ENCODE assay signal across 1 cellular context in the genomic region with DNA sequence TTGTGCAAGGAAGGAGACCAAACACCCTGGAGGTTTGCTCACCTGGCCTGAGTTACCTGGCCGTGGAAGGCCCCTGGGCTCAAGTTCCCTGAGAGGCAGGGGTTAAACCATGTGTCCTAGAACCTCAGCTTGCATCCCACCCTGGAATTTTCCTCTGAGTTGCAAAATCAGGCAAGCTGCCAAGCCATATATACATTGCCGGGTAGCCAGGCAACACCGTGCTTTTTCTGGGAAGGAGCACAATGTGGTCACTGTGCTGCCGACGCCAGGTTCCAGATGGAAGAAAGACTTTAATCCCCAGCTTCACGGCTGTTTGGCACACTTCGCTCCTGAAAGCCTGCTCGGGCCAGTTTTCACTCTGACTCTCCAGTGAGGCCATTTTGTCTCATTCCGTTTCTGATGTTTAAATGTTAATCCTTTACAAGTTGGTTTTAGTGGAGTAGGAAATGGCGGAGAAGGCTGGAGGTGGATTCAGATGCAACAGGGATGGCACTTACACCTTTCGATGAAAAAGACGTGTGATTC.
A peak's percentile ranks its signal among the peaks of the same experiment; 100 is the strongest.
TF ChIP-seq lines count a peak whose summit lies in the region.

No MANE protein-coding gene starts in this region.

TF ChIP-seq in HepG2, 621 proteins besides CTCF, POLR2A, EP300 and RAD21 (continued from another document and continues in another):
- TF ChIP-seq U2AF2 (IDR thresholded peaks at IDR 0.05; ENCODE audit: low read depth, low read length): 0 out of 2 replicates have a peak, but pooled peaks have one; percentile 73
- peak; percentile 74 for TF ChIP-seq SIX4 (CRISPR knock-in tag; IDR thresholded peaks at IDR 0.05)
- TF ChIP-seq ZFYVE20 (CRISPR knock-in tag; IDR thresholded peaks at IDR 0.05; ENCODE audit: borderline replicate concordance, low read depth): no peak
- TF ChIP-seq, protein P1, sequence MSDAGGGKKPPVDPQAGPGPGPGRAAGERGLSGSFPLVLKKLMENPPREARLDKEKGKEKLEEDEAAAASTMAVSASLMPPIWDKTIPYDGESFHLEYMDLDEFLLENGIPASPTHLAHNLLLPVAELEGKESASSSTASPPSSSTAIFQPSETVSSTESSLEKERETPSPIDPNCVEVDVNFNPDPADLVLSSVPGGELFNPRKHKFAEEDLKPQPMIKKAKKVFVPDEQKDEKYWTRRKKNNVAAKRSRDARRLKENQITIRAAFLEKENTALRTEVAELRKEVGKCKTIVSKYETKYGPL (CRISPR knock-in tag; IDR thresholded peaks at IDR 0.05): peak; percentile 85
- peak; percentile 67 for TF ChIP-seq TBX3 (IDR thresholded peaks at IDR 0.05; ENCODE audit: borderline replicate concordance)
- TF ChIP-seq, protein P2, sequence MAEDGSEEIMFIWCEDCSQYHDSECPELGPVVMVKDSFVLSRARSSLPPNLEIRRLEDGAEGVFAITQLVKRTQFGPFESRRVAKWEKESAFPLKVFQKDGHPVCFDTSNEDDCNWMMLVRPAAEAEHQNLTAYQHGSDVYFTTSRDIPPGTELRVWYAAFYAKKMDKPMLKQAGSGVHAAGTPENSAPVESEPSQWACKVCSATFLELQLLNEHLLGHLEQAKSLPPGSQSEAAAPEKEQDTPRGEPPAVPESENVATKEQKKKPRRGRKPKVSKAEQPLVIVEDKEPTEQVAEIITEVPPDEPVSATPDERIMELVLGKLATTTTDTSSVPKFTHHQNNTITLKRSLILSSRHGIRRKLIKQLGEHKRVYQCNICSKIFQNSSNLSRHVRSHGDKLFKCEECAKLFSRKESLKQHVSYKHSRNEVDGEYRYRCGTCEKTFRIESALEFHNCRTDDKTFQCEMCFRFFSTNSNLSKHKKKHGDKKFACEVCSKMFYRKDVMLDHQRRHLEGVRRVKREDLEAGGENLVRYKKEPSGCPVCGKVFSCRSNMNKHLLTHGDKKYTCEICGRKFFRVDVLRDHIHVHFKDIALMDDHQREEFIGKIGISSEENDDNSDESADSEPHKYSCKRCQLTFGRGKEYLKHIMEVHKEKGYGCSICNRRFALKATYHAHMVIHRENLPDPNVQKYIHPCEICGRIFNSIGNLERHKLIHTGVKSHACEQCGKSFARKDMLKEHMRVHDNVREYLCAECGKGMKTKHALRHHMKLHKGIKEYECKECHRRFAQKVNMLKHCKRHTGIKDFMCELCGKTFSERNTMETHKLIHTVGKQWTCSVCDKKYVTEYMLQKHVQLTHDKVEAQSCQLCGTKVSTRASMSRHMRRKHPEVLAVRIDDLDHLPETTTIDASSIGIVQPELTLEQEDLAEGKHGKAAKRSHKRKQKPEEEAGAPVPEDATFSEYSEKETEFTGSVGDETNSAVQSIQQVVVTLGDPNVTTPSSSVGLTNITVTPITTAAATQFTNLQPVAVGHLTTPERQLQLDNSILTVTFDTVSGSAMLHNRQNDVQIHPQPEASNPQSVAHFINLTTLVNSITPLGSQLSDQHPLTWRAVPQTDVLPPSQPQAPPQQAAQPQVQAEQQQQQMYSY (CRISPR knock-in tag; IDR thresholded peaks at IDR 0.05): peak; percentile 65; the same call in 1 of the 2 replicates
- peak; percentile 96 for TF ChIP-seq ZNF343 (CRISPR knock-in tag; IDR thresholded peaks at IDR 0.05)
- TF ChIP-seq ERF (CRISPR knock-in tag; IDR thresholded peaks at IDR 0.05): peak; percentile 97
- TF ChIP-seq HOXD1 (CRISPR knock-in tag; IDR thresholded peaks at IDR 0.05): peak; percentile 46; the same call in 1 of the 2 replicates
- TF ChIP-seq JUN (CRISPR knock-in tag; IDR thresholded peaks at IDR 0.05): no peak; the same call in 1 of the 2 replicates
- TF ChIP-seq, protein P3, sequence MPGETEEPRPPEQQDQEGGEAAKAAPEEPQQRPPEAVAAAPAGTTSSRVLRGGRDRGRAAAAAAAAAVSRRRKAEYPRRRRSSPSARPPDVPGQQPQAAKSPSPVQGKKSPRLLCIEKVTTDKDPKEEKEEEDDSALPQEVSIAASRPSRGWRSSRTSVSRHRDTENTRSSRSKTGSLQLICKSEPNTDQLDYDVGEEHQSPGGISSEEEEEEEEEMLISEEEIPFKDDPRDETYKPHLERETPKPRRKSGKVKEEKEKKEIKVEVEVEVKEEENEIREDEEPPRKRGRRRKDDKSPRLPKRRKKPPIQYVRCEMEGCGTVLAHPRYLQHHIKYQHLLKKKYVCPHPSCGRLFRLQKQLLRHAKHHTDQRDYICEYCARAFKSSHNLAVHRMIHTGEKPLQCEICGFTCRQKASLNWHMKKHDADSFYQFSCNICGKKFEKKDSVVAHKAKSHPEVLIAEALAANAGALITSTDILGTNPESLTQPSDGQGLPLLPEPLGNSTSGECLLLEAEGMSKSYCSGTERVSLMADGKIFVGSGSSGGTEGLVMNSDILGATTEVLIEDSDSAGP (CRISPR knock-in tag; IDR thresholded peaks at IDR 0.05; ENCODE audit: borderline replicate concordance): peak; percentile 80; the same call in 1 of the 2 replicates
- peak; percentile 87; the same call in 1 of the 2 replicates for TF ChIP-seq ZMAT3 (CRISPR knock-in tag; conservative IDR thresholded peaks at IDR 0.05)
- peak; percentile 98 for TF ChIP-seq GATAD2A (CRISPR knock-in tag; IDR thresholded peaks at IDR 0.05)
- TF ChIP-seq, protein P4, sequence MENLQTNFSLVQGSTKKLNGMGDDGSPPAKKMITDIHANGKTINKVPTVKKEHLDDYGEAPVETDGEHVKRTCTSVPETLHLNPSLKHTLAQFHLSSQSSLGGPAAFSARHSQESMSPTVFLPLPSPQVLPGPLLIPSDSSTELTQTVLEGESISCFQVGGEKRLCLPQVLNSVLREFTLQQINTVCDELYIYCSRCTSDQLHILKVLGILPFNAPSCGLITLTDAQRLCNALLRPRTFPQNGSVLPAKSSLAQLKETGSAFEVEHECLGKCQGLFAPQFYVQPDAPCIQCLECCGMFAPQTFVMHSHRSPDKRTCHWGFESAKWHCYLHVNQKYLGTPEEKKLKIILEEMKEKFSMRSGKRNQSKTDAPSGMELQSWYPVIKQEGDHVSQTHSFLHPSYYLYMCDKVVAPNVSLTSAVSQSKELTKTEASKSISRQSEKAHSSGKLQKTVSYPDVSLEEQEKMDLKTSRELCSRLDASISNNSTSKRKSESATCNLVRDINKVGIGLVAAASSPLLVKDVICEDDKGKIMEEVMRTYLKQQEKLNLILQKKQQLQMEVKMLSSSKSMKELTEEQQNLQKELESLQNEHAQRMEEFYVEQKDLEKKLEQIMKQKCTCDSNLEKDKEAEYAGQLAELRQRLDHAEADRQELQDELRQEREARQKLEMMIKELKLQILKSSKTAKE (CRISPR knock-in tag; IDR thresholded peaks at IDR 0.05; ENCODE audit: borderline replicate concordance): peak; percentile 57; the same call in 1 of the 2 replicates
- TF ChIP-seq, protein P5, sequence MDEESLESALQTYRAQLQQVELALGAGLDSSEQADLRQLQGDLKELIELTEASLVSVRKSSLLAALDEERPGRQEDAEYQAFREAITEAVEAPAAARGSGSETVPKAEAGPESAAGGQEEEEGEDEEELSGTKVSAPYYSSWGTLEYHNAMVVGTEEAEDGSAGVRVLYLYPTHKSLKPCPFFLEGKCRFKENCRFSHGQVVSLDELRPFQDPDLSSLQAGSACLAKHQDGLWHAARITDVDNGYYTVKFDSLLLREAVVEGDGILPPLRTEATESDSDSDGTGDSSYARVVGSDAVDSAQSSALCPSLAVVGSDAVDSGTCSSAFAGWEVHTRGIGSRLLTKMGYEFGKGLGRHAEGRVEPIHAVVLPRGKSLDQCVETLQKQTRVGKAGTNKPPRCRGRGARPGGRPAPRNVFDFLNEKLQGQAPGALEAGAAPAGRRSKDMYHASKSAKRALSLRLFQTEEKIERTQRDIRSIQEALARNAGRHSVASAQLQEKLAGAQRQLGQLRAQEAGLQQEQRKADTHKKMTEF (CRISPR knock-in tag; IDR thresholded peaks at IDR 0.05): peak; percentile 98
- TF ChIP-seq, protein P6, sequence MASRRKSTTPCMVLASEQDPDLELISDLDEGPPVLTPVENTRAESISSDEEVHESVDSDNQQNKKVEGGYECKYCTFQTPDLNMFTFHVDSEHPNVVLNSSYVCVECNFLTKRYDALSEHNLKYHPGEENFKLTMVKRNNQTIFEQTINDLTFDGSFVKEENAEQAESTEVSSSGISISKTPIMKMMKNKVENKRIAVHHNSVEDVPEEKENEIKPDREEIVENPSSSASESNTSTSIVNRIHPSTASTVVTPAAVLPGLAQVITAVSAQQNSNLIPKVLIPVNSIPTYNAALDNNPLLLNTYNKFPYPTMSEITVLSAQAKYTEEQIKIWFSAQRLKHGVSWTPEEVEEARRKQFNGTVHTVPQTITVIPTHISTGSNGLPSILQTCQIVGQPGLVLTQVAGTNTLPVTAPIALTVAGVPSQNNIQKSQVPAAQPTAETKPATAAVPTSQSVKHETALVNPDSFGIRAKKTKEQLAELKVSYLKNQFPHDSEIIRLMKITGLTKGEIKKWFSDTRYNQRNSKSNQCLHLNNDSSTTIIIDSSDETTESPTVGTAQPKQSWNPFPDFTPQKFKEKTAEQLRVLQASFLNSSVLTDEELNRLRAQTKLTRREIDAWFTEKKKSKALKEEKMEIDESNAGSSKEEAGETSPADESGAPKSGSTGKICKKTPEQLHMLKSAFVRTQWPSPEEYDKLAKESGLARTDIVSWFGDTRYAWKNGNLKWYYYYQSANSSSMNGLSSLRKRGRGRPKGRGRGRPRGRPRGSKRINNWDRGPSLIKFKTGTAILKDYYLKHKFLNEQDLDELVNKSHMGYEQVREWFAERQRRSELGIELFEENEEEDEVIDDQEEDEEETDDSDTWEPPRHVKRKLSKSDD (CRISPR knock-in tag; IDR thresholded peaks at IDR 0.05; ENCODE audit: low read depth): peak; percentile 94
- TF ChIP-seq SRF (IDR thresholded peaks at IDR 0.05; ENCODE audit: low read depth, low read length): no peak
- peak; percentile 57; the same call in 1 of the 2 replicates for TF ChIP-seq ZNF746 (CRISPR knock-in tag; IDR thresholded peaks at IDR 0.05)
- TF ChIP-seq HDAC6 (IDR thresholded peaks at IDR 0.05; ENCODE audit: low read depth, low read length): no peak
- peak; percentile 92 for TF ChIP-seq ZSCAN21 (CRISPR knock-in tag; IDR thresholded peaks at IDR 0.05; ENCODE audit: borderline replicate concordance)
- TF ChIP-seq ZSCAN25 (CRISPR knock-in tag; IDR thresholded peaks at IDR 0.05): peak; percentile 86
- TF ChIP-seq ESRRA (CRISPR knock-in tag; IDR thresholded peaks at IDR 0.05; ENCODE audit: low read depth): peak; percentile 86
- TF ChIP-seq, protein P7, sequence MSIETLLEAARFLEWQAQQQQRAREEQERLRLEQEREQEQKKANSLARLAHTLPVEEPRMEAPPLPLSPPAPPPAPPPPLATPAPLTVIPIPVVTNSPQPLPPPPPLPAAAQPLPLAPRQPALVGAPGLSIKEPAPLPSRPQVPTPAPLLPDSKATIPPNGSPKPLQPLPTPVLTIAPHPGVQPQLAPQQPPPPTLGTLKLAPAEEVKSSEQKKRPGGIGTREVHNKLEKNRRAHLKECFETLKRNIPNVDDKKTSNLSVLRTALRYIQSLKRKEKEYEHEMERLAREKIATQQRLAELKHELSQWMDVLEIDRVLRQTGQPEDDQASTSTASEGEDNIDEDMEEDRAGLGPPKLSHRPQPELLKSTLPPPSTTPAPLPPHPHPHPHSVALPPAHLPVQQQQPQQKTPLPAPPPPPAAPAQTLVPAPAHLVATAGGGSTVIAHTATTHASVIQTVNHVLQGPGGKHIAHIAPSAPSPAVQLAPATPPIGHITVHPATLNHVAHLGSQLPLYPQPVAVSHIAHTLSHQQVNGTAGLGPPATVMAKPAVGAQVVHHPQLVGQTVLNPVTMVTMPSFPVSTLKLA (IDR thresholded peaks at IDR 0.05): peak; percentile 22; the same call in 1 of the 2 replicates
- TF ChIP-seq CBX5 (CRISPR knock-in tag; IDR thresholded peaks at IDR 0.05; ENCODE audit: borderline replicate concordance): peak; percentile 93; the same call in 1 of the 2 replicates
- no peak for TF ChIP-seq CBX2 (IDR thresholded peaks at IDR 0.05; ENCODE audit: low read depth, low read length)
- no peak for TF ChIP-seq CBX2 (CRISPR knock-in tag; IDR thresholded peaks at IDR 0.05; ENCODE audit: low read depth)
- peak; percentile 89 for TF ChIP-seq ZNF230 (CRISPR knock-in tag; IDR thresholded peaks at IDR 0.05)
- peak; percentile 76 for TF ChIP-seq ZBTB3 (CRISPR knock-in tag; IDR thresholded peaks at IDR 0.05; ENCODE audit: borderline replicate concordance, low read depth)
- TF ChIP-seq, protein P8, sequence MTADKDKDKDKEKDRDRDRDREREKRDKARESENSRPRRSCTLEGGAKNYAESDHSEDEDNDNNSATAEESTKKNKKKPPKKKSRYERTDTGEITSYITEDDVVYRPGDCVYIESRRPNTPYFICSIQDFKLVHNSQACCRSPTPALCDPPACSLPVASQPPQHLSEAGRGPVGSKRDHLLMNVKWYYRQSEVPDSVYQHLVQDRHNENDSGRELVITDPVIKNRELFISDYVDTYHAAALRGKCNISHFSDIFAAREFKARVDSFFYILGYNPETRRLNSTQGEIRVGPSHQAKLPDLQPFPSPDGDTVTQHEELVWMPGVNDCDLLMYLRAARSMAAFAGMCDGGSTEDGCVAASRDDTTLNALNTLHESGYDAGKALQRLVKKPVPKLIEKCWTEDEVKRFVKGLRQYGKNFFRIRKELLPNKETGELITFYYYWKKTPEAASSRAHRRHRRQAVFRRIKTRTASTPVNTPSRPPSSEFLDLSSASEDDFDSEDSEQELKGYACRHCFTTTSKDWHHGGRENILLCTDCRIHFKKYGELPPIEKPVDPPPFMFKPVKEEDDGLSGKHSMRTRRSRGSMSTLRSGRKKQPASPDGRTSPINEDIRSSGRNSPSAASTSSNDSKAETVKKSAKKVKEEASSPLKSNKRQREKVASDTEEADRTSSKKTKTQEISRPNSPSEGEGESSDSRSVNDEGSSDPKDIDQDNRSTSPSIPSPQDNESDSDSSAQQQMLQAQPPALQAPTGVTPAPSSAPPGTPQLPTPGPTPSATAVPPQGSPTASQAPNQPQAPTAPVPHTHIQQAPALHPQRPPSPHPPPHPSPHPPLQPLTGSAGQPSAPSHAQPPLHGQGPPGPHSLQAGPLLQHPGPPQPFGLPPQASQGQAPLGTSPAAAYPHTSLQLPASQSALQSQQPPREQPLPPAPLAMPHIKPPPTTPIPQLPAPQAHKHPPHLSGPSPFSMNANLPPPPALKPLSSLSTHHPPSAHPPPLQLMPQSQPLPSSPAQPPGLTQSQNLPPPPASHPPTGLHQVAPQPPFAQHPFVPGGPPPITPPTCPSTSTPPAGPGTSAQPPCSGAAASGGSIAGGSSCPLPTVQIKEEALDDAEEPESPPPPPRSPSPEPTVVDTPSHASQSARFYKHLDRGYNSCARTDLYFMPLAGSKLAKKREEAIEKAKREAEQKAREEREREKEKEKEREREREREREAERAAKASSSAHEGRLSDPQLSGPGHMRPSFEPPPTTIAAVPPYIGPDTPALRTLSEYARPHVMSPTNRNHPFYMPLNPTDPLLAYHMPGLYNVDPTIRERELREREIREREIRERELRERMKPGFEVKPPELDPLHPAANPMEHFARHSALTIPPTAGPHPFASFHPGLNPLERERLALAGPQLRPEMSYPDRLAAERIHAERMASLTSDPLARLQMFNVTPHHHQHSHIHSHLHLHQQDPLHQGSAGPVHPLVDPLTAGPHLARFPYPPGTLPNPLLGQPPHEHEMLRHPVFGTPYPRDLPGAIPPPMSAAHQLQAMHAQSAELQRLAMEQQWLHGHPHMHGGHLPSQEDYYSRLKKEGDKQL (CRISPR knock-in tag; IDR thresholded peaks at IDR 0.05; ENCODE audit: low read depth): peak; percentile 66; the same call in 1 of the 2 replicates
- TF ChIP-seq ZNF781 (CRISPR knock-in tag; IDR thresholded peaks at IDR 0.05; ENCODE audit: borderline replicate concordance, not compliant biosample characterization): peak; percentile 91
- TF ChIP-seq, protein P9, sequence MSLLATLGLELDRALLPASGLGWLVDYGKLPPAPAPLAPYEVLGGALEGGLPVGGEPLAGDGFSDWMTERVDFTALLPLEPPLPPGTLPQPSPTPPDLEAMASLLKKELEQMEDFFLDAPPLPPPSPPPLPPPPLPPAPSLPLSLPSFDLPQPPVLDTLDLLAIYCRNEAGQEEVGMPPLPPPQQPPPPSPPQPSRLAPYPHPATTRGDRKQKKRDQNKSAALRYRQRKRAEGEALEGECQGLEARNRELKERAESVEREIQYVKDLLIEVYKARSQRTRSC (CRISPR knock-in tag; IDR thresholded peaks at IDR 0.05; ENCODE audit: low read depth): no peak
- TF ChIP-seq ATF7 (IDR thresholded peaks at IDR 0.05): 0 out of 2 replicates have a peak, but pooled peaks have one; percentile 1
- peak; percentile 75 for TF ChIP-seq ATF7 (CRISPR knock-in tag; IDR thresholded peaks at IDR 0.05)
- peak; percentile 41 for TF ChIP-seq PHF8 (CRISPR knock-in tag; IDR thresholded peaks at IDR 0.05)
- TF ChIP-seq TBL1XR1 (IDR thresholded peaks at IDR 0.05; ENCODE audit: borderline replicate concordance, low read length, partially characterized antibody): peak; percentile 45
